ENCODE assay signal across 1 cellular context in the genomic region with DNA sequence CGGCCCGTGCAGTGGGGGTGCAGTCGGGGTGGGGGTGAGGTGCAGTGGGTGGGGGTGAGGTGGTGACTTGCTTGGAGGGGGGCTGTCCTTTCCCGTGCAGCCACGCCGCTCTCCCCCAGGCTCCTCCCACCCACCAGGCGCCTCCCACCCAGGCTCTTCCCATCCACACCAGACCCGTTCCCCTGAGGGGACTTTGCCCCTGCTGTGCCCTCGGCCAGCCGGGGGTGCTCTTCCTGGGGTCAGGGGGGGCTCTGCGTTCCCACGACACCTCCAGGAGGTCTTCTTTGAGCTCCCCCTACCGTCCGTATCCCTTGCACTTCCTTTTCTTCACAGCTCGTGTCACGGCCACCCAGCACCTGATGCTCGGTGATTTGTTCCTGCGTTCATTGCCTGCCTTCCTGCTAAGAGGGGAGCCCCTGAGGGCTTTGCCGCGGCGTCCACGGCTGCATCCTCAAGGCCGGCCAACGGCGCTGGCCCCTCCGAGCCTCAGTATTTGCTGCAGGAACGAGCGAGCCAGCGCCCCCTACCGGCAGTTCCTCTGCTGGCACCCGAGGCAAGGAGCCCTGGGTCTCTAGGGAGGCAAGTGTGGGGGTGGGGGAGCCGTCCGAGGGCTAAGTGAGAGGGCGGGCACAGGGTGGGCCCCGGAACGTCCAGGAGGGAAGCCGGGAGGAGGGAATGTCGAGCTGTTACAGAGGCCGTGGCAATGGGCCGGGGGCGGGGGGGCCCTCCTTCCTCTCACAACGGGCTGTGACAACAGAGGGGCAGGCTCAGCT.
A peak's percentile ranks its signal among the peaks of the same experiment; 100 is the strongest.
TF ChIP-seq lines count a peak whose summit lies in the region.

No MANE protein-coding gene starts in this region.

TF ChIP-seq in K562, 482 proteins besides CTCF, POLR2A, EP300 and RAD21 (continued from another document):
- TF ChIP-seq, protein P1, sequence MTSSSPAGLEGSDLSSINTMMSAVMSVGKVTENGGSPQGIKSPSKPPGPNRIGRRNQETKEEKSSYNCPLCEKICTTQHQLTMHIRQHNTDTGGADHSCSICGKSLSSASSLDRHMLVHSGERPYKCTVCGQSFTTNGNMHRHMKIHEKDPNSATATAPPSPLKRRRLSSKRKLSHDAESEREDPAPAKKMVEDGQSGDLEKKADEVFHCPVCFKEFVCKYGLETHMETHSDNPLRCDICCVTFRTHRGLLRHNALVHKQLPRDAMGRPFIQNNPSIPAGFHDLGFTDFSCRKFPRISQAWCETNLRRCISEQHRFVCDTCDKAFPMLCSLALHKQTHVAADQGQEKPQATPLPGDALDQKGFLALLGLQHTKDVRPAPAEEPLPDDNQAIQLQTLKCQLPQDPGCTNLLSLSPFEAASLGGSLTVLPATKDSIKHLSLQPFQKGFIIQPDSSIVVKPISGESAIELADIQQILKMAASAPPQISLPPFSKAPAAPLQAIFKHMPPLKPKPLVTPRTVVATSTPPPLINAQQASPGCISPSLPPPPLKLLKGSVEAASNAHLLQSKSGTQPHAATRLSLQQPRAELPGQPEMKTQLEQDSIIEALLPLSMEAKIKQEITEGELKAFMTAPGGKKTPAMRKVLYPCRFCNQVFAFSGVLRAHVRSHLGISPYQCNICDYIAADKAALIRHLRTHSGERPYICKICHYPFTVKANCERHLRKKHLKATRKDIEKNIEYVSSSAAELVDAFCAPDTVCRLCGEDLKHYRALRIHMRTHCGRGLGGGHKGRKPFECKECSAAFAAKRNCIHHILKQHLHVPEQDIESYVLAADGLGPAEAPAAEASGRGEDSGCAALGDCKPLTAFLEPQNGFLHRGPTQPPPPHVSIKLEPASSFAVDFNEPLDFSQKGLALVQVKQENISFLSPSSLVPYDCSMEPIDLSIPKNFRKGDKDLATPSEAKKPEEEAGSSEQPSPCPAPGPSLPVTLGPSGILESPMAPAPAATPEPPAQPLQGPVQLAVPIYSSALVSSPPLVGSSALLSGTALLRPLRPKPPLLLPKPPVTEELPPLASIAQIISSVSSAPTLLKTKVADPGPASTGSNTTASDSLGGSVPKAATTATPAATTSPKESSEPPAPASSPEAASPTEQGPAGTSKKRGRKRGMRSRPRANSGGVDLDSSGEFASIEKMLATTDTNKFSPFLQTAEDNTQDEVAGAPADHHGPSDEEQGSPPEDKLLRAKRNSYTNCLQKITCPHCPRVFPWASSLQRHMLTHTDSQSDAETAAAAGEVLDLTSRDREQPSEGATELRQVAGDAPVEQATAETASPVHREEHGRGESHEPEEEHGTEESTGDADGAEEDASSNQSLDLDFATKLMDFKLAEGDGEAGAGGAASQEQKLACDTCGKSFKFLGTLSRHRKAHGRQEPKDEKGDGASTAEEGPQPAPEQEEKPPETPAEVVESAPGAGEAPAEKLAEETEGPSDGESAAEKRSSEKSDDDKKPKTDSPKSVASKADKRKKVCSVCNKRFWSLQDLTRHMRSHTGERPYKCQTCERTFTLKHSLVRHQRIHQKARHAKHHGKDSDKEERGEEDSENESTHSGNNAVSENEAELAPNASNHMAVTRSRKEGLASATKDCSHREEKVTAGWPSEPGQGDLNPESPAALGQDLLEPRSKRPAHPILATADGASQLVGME (CRISPR knock-in tag; IDR thresholded peaks at IDR 0.05) = 0 out of 2 replicates have a peak, but pooled peaks have one; percentile 46
- TF ChIP-seq, protein P2, sequence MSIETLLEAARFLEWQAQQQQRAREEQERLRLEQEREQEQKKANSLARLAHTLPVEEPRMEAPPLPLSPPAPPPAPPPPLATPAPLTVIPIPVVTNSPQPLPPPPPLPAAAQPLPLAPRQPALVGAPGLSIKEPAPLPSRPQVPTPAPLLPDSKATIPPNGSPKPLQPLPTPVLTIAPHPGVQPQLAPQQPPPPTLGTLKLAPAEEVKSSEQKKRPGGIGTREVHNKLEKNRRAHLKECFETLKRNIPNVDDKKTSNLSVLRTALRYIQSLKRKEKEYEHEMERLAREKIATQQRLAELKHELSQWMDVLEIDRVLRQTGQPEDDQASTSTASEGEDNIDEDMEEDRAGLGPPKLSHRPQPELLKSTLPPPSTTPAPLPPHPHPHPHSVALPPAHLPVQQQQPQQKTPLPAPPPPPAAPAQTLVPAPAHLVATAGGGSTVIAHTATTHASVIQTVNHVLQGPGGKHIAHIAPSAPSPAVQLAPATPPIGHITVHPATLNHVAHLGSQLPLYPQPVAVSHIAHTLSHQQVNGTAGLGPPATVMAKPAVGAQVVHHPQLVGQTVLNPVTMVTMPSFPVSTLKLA (conservative IDR thresholded peaks at IDR 0.05) = 0 out of 4 replicates have a peak, but pooled peaks of 1 of the 2 experiments have one; percentile 40
- peak; percentile 68 to 73 for TF ChIP-seq MAZ (CRISPR knock-in tag; conservative IDR thresholded peaks at IDR 0.05 in 1 of 2, IDR thresholded peaks at IDR 0.05 in 1 of 2)
- no peak for TF ChIP-seq NR4A1 (CRISPR knock-in tag; IDR thresholded peaks at IDR 0.05)
- no peak for TF ChIP-seq NR4A1 (tag; IDR thresholded peaks at IDR 0.05)
- no peak for TF ChIP-seq HDAC3 (IDR thresholded peaks at IDR 0.05; ENCODE audit: borderline replicate concordance, partially characterized antibody)
- TF ChIP-seq, protein P3, sequence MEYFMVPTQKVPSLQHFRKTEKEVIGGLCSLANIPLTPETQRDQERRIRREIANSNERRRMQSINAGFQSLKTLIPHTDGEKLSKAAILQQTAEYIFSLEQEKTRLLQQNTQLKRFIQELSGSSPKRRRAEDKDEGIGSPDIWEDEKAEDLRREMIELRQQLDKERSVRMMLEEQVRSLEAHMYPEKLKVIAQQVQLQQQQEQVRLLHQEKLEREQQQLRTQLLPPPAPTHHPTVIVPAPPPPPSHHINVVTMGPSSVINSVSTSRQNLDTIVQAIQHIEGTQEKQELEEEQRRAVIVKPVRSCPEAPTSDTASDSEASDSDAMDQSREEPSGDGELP (CRISPR knock-in tag; IDR thresholded peaks at IDR 0.05; ENCODE audit: borderline replicate concordance) = peak; percentile 52; the same call in 1 of the 2 replicates
- TF ChIP-seq POLR3G (IDR thresholded peaks at IDR 0.05; ENCODE audit: extremely low read depth, insufficient read length, insufficient replicate concordance) = no peak
- peak; percentile 43; the same call in 1 of the 2 replicates for TF ChIP-seq PHF8 (IDR thresholded peaks at IDR 0.05; ENCODE audit: borderline replicate concordance, low read length)
- peak in 2 of 3 experiments; percentile 41 to 47 for TF ChIP-seq YY1 (IDR thresholded peaks at IDR 0.05; ENCODE audit: borderline replicate concordance in 1 of 3, control insufficient read depth in 1 of 3, extremely low read depth in 1 of 3, insufficient read depth in 3 of 3, insufficient read length in 1 of 3, insufficient replicate concordance in 2 of 3, low read depth in 1 of 3, low read length in 2 of 3)
- TF ChIP-seq SMARCA4 (IDR thresholded peaks at IDR 0.05) = peak; percentile 71
- no peak for TF ChIP-seq KDM4B (IDR thresholded peaks at IDR 0.05; ENCODE audit: borderline replicate concordance in 2 of 2, low read depth in 1 of 2)
- 0 out of 2 replicates have a peak, but pooled peaks have one; percentile 34 for TF ChIP-seq CBX1 (IDR thresholded peaks at IDR 0.05; ENCODE audit: low read depth)
- TF ChIP-seq RB1 (IDR thresholded peaks at IDR 0.05; ENCODE audit: low read depth) = peak; percentile 73; the same call in 1 of the 2 replicates
- TF ChIP-seq XRCC5 (IDR thresholded peaks at IDR 0.05; ENCODE audit: low read depth, low read length) = peak; percentile 93
- 0 out of 2 replicates have a peak, but pooled peaks have one; percentile 25 for TF ChIP-seq ZBTB17 (CRISPR knock-in tag; IDR thresholded peaks at IDR 0.05)
- TF ChIP-seq BCOR (IDR thresholded peaks at IDR 0.05) = peak; percentile 56; the same call in 1 of the 2 replicates
- peak; percentile 75 for TF ChIP-seq HDAC2 (IDR thresholded peaks at IDR 0.05)
- 0 out of 2 replicates have a peak, but pooled peaks have one; percentile 58 for TF ChIP-seq MYNN (IDR thresholded peaks at IDR 0.05)
- no peak for TF ChIP-seq MYNN (CRISPR knock-in tag; IDR thresholded peaks at IDR 0.05)
- TF ChIP-seq L3MBTL2 (IDR thresholded peaks at IDR 0.05) = peak; percentile 62; the same call in 1 of the 2 replicates
- TF ChIP-seq MYC (IDR thresholded peaks at IDR 0.05; ENCODE audit: low read depth, low read length) = peak; percentile 39
- TF ChIP-seq MYC (CRISPR knock-in tag; IDR thresholded peaks at IDR 0.05; ENCODE audit: borderline replicate concordance, low read depth) = no peak; the same call in 1 of the 2 replicates
- TF ChIP-seq FOXP1 (CRISPR knock-in tag; IDR thresholded peaks at IDR 0.05) = 0 out of 2 replicates have a peak, but pooled peaks have one; percentile 14
- no peak for TF ChIP-seq ZNF232 (CRISPR knock-in tag; IDR thresholded peaks at IDR 0.05)
- TF ChIP-seq ZNF707 (CRISPR knock-in tag; conservative IDR thresholded peaks at IDR 0.05) = no peak
- TF ChIP-seq HLTF (IDR thresholded peaks at IDR 0.05) = peak; percentile 38; the same call in 1 of the 2 replicates
- TF ChIP-seq EGR1 (conservative IDR thresholded peaks at IDR 0.05) = peak; percentile 70; the same call in 1 of the 2 replicates
- TF ChIP-seq, protein P4, sequence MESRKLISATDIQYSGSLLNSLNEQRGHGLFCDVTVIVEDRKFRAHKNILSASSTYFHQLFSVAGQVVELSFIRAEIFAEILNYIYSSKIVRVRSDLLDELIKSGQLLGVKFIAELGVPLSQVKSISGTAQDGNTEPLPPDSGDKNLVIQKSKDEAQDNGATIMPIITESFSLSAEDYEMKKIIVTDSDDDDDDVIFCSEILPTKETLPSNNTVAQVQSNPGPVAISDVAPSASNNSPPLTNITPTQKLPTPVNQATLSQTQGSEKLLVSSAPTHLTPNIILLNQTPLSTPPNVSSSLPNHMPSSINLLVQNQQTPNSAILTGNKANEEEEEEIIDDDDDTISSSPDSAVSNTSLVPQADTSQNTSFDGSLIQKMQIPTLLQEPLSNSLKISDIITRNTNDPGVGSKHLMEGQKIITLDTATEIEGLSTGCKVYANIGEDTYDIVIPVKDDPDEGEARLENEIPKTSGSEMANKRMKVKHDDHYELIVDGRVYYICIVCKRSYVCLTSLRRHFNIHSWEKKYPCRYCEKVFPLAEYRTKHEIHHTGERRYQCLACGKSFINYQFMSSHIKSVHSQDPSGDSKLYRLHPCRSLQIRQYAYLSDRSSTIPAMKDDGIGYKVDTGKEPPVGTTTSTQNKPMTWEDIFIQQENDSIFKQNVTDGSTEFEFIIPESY (CRISPR knock-in tag; IDR thresholded peaks at IDR 0.05) = peak; percentile 52; the same call in 1 of the 2 replicates
- TF ChIP-seq, protein P5, sequence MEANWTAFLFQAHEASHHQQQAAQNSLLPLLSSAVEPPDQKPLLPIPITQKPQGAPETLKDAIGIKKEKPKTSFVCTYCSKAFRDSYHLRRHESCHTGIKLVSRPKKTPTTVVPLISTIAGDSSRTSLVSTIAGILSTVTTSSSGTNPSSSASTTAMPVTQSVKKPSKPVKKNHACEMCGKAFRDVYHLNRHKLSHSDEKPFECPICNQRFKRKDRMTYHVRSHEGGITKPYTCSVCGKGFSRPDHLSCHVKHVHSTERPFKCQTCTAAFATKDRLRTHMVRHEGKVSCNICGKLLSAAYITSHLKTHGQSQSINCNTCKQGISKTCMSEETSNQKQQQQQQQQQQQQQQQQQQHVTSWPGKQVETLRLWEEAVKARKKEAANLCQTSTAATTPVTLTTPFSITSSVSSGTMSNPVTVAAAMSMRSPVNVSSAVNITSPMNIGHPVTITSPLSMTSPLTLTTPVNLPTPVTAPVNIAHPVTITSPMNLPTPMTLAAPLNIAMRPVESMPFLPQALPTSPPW (CRISPR knock-in tag; IDR thresholded peaks at IDR 0.05) = peak; percentile 76
- TF ChIP-seq HCFC1 (IDR thresholded peaks at IDR 0.05; ENCODE audit: low read depth, low read length) = no peak
- TF ChIP-seq, protein P6, sequence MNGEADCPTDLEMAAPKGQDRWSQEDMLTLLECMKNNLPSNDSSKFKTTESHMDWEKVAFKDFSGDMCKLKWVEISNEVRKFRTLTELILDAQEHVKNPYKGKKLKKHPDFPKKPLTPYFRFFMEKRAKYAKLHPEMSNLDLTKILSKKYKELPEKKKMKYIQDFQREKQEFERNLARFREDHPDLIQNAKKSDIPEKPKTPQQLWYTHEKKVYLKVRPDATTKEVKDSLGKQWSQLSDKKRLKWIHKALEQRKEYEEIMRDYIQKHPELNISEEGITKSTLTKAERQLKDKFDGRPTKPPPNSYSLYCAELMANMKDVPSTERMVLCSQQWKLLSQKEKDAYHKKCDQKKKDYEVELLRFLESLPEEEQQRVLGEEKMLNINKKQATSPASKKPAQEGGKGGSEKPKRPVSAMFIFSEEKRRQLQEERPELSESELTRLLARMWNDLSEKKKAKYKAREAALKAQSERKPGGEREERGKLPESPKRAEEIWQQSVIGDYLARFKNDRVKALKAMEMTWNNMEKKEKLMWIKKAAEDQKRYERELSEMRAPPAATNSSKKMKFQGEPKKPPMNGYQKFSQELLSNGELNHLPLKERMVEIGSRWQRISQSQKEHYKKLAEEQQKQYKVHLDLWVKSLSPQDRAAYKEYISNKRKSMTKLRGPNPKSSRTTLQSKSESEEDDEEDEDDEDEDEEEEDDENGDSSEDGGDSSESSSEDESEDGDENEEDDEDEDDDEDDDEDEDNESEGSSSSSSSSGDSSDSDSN (IDR thresholded peaks at IDR 0.05; ENCODE audit: borderline replicate concordance in 1 of 2, low read depth in 2 of 2, low read length in 2 of 2) = 0 out of 4 replicates have a peak, but pooled peaks of 1 of the 2 experiments have one; percentile 62
